Comparison of ENCODE assay signal across 8 cellular contexts in genomic region chr9:95317893-95318211, GRCh38. TPM values are rescaled to one million over a fixed set of nuclear protein-coding genes. Genes with fewer than 3 reads are reported as not detected.
A peak's percentile ranks its signal among the peaks of the same experiment; 100 is the strongest.
DNase-seq lines count a peak whose midpoint lies in the region; ATAC-seq and TF ChIP-seq lines count a peak whose summit lies in the region.

No MANE protein-coding gene starts in this region.

- H3K4me3 ChIP-seq in ovary = peak overlapping the region; percentile 97

- peak overlapping the region; percentile 86 for H3K4me3 Mint-ChIP-seq in Calu3 (ENCODE audit: low read depth, unreplicated experiment)

- TSS peak; percentile 95 for BruUV-seq in Calu3 (replicated peaks; lab: Mats Ljungman, UMichigan)

- peak overlapping the region; percentile 77 for H3K27ac Mint-ChIP-seq in Calu3 (ENCODE audit: unreplicated experiment)

- TF ChIP-seq POLR2A in ovary (IDR thresholded peaks at IDR 0.05) = no peak

- H3K4me1 ChIP-seq in ovary (ENCODE audit: insufficient read depth) = no peaks in the 10 kb centered on the region

- peaks cover 17% of the 10 kb centered on the region for H3K27me3 Mint-ChIP-seq in Calu3 (ENCODE audit: unreplicated experiment)

- no peak for ATAC-seq in GM19351 (IDR thresholded peaks at IDR 0.05; ENCODE audit: unreplicated experiment)
- no peak for ATAC-seq in HG03432 (IDR thresholded peaks at IDR 0.05; ENCODE audit: unreplicated experiment)

- DNase-seq in Calu3 (no peak), RWPE1 (ENCODE audit: low spot score) (no peak), epithelial cell of prostate (ENCODE audit: low read depth, low spot score) (no peak), ovary (no peak), hepatic stellate cell (ENCODE audit: low spot score) (no peak), C1 segment of cervical spinal cord (lab: John Stamatoyannopoulos, UW) (no peak)

- TF ChIP-seq CTCF in Calu3 (IDR thresholded peaks at IDR 0.05; ENCODE audit: unreplicated experiment) = no peak
- no peak for TF ChIP-seq CTCF in RWPE1 (conservative IDR thresholded peaks at IDR 0.05; ENCODE audit: low read depth)
- no peak for TF ChIP-seq CTCF in ovary (IDR thresholded peaks at IDR 0.05)

- H3K4me1 Mint-ChIP-seq in Calu3 (ENCODE audit: low read depth, unreplicated experiment) = peaks cover 14% of the 10 kb centered on the region

- H3K27me3 ChIP-seq in ovary = no peaks in the 10 kb centered on the region

- WGBS in ovary, 3 donors = 5 to 8% (median 5%) methylated on average over 10 of the region's 10 CpGs

- H3K9me3 ChIP-seq in ovary = no peaks in the 10 kb centered on the region

- no peak for TF ChIP-seq EP300 in ovary (IDR thresholded peaks at IDR 0.05)

- peak overlapping the region; percentile 100 for H3K27ac ChIP-seq in RWPE1
- peak overlapping the region; percentile 81 for H3K27ac ChIP-seq in epithelial cell of prostate
- peak overlapping the region; percentile 67 to 77 for H3K27ac ChIP-seq in ovary

- no peaks in the 10 kb centered on the region for H3K9me3 Mint-ChIP-seq in Calu3 (ENCODE audit: low read depth, unreplicated experiment)

- peaks cover 22% of the 10 kb centered on the region for H3K36me3 Mint-ChIP-seq in Calu3 (ENCODE audit: insufficient read depth, unreplicated experiment)

- CTCF ChIA-PET in Calu3 (lab: Charles Lee) (interaction anchor here (0.6 kb wide), 1 partner anchor 376 kb away, joined by 3 read pairs; no protein-coding TSS in a partner anchor), RWPE1 (lab: Yijun Ruan, JAX) (interaction anchor here (0.7 kb wide), 2 partner anchors 358 to 929 kb away, joined by 3 read pairs; no protein-coding TSS in a partner anchor)

- POLR2A ChIA-PET in RWPE1 (lab: Yijun Ruan, JAX; ENCODE audit: low non-redundant PET) = interaction anchor here (0.8 kb wide), 1 partner anchor 34 kb away, joined by 3 read pairs; no protein-coding TSS in a partner anchor

- no peaks in the 10 kb centered on the region for H3K36me3 ChIP-seq in ovary

- intact Hi-C loops in Calu3 (cut with micrococcal nuclease; ENCODE audit: unreplicated experiment) (no loop called here), ovary (cut with DNase I) (loop anchor here in 1 of 4 donors (5.0 kb wide), 1 partner anchor 899 kb away; no protein-coding TSS in a partner anchor)

RNA-seq across cellular contexts. Expression of gene FANCC, which starts 0.3 kb away (rescaled TPM):
- 10.1 and 14.5 TPM in 2 replicates for total RNA-seq in Calu3 (2022)
- total RNA-seq in ovary = 1 to 10 TPM; 2.9 to 7.5 (median 4.9) TPM
- polyA plus RNA-seq in ovary = 1 to 10 TPM; 3.1 to 5.7 TPM
